Comparison of ENCODE assay signal across 1 cellular context in the genomic region with DNA sequence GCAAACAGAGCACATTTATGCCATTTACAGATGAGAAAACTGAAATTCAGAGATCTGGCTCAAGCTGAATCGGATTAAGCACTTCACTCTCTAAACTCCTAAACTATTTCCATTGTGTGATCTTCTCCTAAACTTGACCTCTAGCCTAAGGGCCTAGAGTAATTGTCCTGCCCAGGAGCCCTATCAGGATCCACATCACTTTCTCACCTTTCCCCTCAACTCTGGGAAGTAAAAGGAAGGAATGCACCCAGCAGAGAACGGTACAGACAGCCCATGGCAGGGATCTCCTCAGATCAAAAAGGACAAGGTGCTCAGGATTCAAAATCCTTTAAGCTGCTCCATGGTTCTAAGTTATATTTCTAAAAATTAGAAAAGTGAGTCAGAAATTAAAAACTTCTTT.
TF ChIP-seq lines count a peak whose summit lies in the region.

No MANE protein-coding gene starts in this region.

TF ChIP-seq in GM23338, 12 proteins besides CTCF, POLR2A, EP300 and RAD21 (continued from another document):
- TF ChIP-seq ZNF462 (CRISPR knock-in tag; IDR thresholded peaks at IDR 0.05) (no peak), EZH2phosphoT487 (IDR thresholded peaks at IDR 0.05; ENCODE audit: unreplicated experiment) (no peak), REST (IDR thresholded peaks at IDR 0.05; ENCODE audit: unreplicated experiment) (no peak), CREB1 (CRISPR knock-in tag; IDR thresholded peaks at IDR 0.05; ENCODE audit: low read depth) (no peak), ZNF331 (CRISPR knock-in tag; IDR thresholded peaks at IDR 0.05; ENCODE audit: low read depth) (no peak), EZH2 (IDR thresholded peaks at IDR 0.05; ENCODE audit: low read depth, unreplicated experiment) (no peak), POLR2AphosphoS5 (IDR thresholded peaks at IDR 0.05; ENCODE audit: low read depth) (no peak), STAT1 (IDR thresholded peaks at IDR 0.05; ENCODE audit: unreplicated experiment) (no peak), ZNF114 (CRISPR knock-in tag; IDR thresholded peaks at IDR 0.05) (no peak), NANOG (IDR thresholded peaks at IDR 0.05; ENCODE audit: borderline replicate concordance) (no peak), JUNB (IDR thresholded peaks at IDR 0.05; ENCODE audit: unreplicated experiment) (no peak)
